Comparison of ENCODE assay signal across 8 cellular contexts in genomic region chr10:21534611-21535493, GRCh38. TPM values are rescaled to one million over a fixed set of nuclear protein-coding genes. Genes with fewer than 3 reads are reported as not detected.
DNase-seq lines count a peak whose midpoint lies in the region; ATAC-seq, FAIRE-seq and TF ChIP-seq lines count a peak whose summit lies in the region.

No MANE protein-coding gene starts in this region.

- CTCF ChIA-PET in CD8-positive, alpha-beta memory T cell (lab: Charles Lee) = no interaction called here
- CTCF ChIA-PET in activated CD8-positive, alpha-beta memory T cell treated with anti-CD3 and anti-CD28 coated beads, Interleukin-2, amount 10 ng/mL, durations not matched to agents 7 days and 5 days (lab: Charles Lee) = no interaction called here
- CTCF ChIA-PET in endothelial cell of umbilical vein (lab: Charles Lee) = no interaction called here

- TF ChIP-seq CTCF in endothelial cell of umbilical vein (IDR thresholded peaks at IDR 0.05; ENCODE audit: extremely low read depth in 1 of 2, insufficient read depth in 1 of 2, low read depth in 1 of 2, low read length in 2 of 2) = no peak

- POLR2A ChIA-PET in CD8-positive, alpha-beta memory T cell (lab: Charles Lee) = no interaction called here
- POLR2A ChIA-PET in endothelial cell of umbilical vein (lab: Charles Lee) = no interaction called here

- no TSS peak for BruUV-seq in endothelial cell of umbilical vein (replicated peaks; lab: Mats Ljungman, UMichigan)

- H3K27ac Mint-ChIP-seq in CD8-positive, alpha-beta memory T cell = peak overlapping the region; percentile 80 to 92 (median 88)
- peak overlapping the region; percentile 84 for H3K27ac Mint-ChIP-seq in activated CD8-positive, alpha-beta memory T cell treated with anti-CD3 and anti-CD28 coated beads, Interleukin-2, amount 10 ng/mL, durations not matched to agents 7 days and 5 days

- peak overlapping the region; percentile 75 for H3K9ac ChIP-seq in endothelial cell of umbilical vein (replicated peaks; ENCODE audit: extremely low read depth, insufficient read depth, low read length)
- H3K9ac ChIP-seq in stomach smooth muscle (ENCODE audit: low read length in 2 of 2) = peak overlapping the region; percentile 39 to 42

- TF ChIP-seq POLR2A in endothelial cell of umbilical vein (IDR thresholded peaks at IDR 0.05; ENCODE audit: low read depth, low read length) = no peak

- ATAC-seq in GM21723 (IDR thresholded peaks at IDR 0.05; ENCODE audit: unreplicated experiment) = peak; percentile 30
- peak; percentile 35 for ATAC-seq in activated CD8-positive, alpha-beta memory T cell treated with anti-CD3 and anti-CD28 coated beads, Interleukin-2, amount 10 ng/mL, durations not matched to agents 7 days and 5 days

- no peaks in the 10 kb centered on the region for H3K9me1 ChIP-seq in endothelial cell of umbilical vein (replicated peaks; ENCODE audit: control insufficient read depth, extremely low read depth, insufficient read depth, low read length)

- H3K9me3 Mint-ChIP-seq in CD8-positive, alpha-beta memory T cell = no peaks in the 10 kb centered on the region
- H3K9me3 Mint-ChIP-seq in activated CD8-positive, alpha-beta memory T cell treated with anti-CD3 and anti-CD28 coated beads, Interleukin-2, amount 10 ng/mL, durations not matched to agents 7 days and 5 days (ENCODE audit: low read depth) = no peaks in the 10 kb centered on the region

- peaks cover 25 to 38% (median 31%) of the 10 kb centered on the region in 3 donors for H3K4me1 Mint-ChIP-seq in CD8-positive, alpha-beta memory T cell
- H3K4me1 Mint-ChIP-seq in activated CD8-positive, alpha-beta memory T cell treated with anti-CD3 and anti-CD28 coated beads, Interleukin-2, amount 10 ng/mL, durations not matched to agents 7 days and 5 days = peaks cover 23% of the 10 kb centered on the region

- peaks cover 28% of the 10 kb centered on the region for H3K79me2 ChIP-seq in endothelial cell of umbilical vein (ENCODE audit: control insufficient read depth, insufficient read depth, low read length)

- no peaks in the 10 kb centered on the region for H3K36me3 ChIP-seq in CD8-positive, alpha-beta memory T cell (ENCODE audit: insufficient read depth, low read length)
- H3K36me3 ChIP-seq in endothelial cell of umbilical vein (ENCODE audit: control insufficient read depth in 2 of 2, extremely low read depth in 1 of 2, insufficient read depth in 2 of 2, low read length in 2 of 2) (peaks cover 0 to 2% of the 10 kb centered on the region in 2 experiments), stomach smooth muscle (ENCODE audit: control insufficient read depth in 2 of 2, insufficient read depth in 2 of 2, low read length in 2 of 2) (peaks cover 0 to 4% of the 10 kb centered on the region in 2 donors)

- peak overlapping the region; percentile 39 for H3K4me3 ChIP-seq in CD8-positive, alpha-beta memory T cell (ENCODE audit: low read length)
- H3K4me3 ChIP-seq in endothelial cell of umbilical vein (replicated peaks in 1 of 3; ENCODE audit: insufficient read depth in 1 of 3, low read depth in 1 of 3, low read length in 3 of 3) (peak overlapping the region; percentile 80 to 93 (median 83)), stomach smooth muscle (ENCODE audit: low read length in 2 of 2) (peak overlapping the region; percentile 63 to 79)

- peak overlapping the region; percentile 50 for H2AFZ ChIP-seq in endothelial cell of umbilical vein (ENCODE audit: low read depth, low read length)

- peak overlapping the region; percentile 86 to 96 (median 94) for H3K4me3 Mint-ChIP-seq in CD8-positive, alpha-beta memory T cell
- peak overlapping the region; percentile 85 for H3K4me3 Mint-ChIP-seq in activated CD8-positive, alpha-beta memory T cell treated with anti-CD3 and anti-CD28 coated beads, Interleukin-2, amount 10 ng/mL, durations not matched to agents 7 days and 5 days

- DNase-seq in CD8-positive, alpha-beta memory T cell = peak; percentile 40 to 68 (median 47)
- DNase-seq in NCI-H1092 treated with DMSO at 0.1 percent for 48 hours (lab: John Stamatoyannopoulos, UW) (peak; percentile 48), endothelial cell of umbilical vein (ENCODE audit: low read depth, low spot score) (peak; percentile 38), midbrain (lab: John Stamatoyannopoulos, UW) (peak; percentile 62), HTR-8/SVneo (ENCODE audit: insufficient read length, low spot score) (no peak)
- DNase-seq in activated CD8-positive, alpha-beta memory T cell treated with anti-CD3 and anti-CD28 coated beads, Interleukin-2, amount 10 ng/mL, durations not matched to agents 7 days and 5 days = peak; percentile 70

- dilution Hi-C loops in endothelial cell of umbilical vein (cut with MboI; ENCODE audit: extremely low pct_ligation_motif_present, low sequenced_read_pairs) = no loop called here

- no peaks in the 10 kb centered on the region for H4K20me1 ChIP-seq in endothelial cell of umbilical vein (replicated peaks; ENCODE audit: control insufficient read depth, extremely low read depth, insufficient read depth, low read length)

- H3K36me3 Mint-ChIP-seq in CD8-positive, alpha-beta memory T cell = peaks cover 5 to 35% (median 5%) of the 10 kb centered on the region in 3 donors
- peaks cover 17% of the 10 kb centered on the region for H3K36me3 Mint-ChIP-seq in activated CD8-positive, alpha-beta memory T cell treated with anti-CD3 and anti-CD28 coated beads, Interleukin-2, amount 10 ng/mL, durations not matched to agents 7 days and 5 days

- intact Hi-C loops in endothelial cell of umbilical vein (cut with micrococcal nuclease) = loop anchor here (1.0 to 5.0 kb wide), 6 partner anchors 9 to 678 kb away; no protein-coding TSS in a partner anchor

- H3K27ac ChIP-seq in CD8-positive, alpha-beta memory T cell (ENCODE audit: low read depth, low read length) = peak overlapping the region; percentile 51
- H3K27ac ChIP-seq in endothelial cell of umbilical vein (ENCODE audit: insufficient read depth, low read depth, low read length) (peak overlapping the region; percentile 23), stomach smooth muscle (ENCODE audit: low read length) (peak overlapping the region; percentile 55)

- H3K9me3 ChIP-seq in CD8-positive, alpha-beta memory T cell (ENCODE audit: low read length) = no peaks in the 10 kb centered on the region
- H3K9me3 ChIP-seq in endothelial cell of umbilical vein (replicated peaks; ENCODE audit: control insufficient read depth, insufficient read depth, low read length) (no peaks in the 10 kb centered on the region), stomach smooth muscle (ENCODE audit: control insufficient read depth in 2 of 2, low read length in 2 of 2) (no peaks in the 10 kb centered on the region)

- FAIRE-seq in endothelial cell of umbilical vein (lab: Jason Lieb, UNC) (no peak), HTR-8/SVneo (lab: Jason Lieb, UNC) (no peak)

- H3K27me3 Mint-ChIP-seq in CD8-positive, alpha-beta memory T cell = no peaks in the 10 kb centered on the region
- no peaks in the 10 kb centered on the region for H3K27me3 Mint-ChIP-seq in activated CD8-positive, alpha-beta memory T cell treated with anti-CD3 and anti-CD28 coated beads, Interleukin-2, amount 10 ng/mL, durations not matched to agents 7 days and 5 days

- no peaks in the 10 kb centered on the region for H3K27me3 ChIP-seq in CD8-positive, alpha-beta memory T cell (ENCODE audit: insufficient read depth, low read length, poor library complexity, severe bottlenecking)
- no peaks in the 10 kb centered on the region for H3K27me3 ChIP-seq in endothelial cell of umbilical vein (ENCODE audit: control insufficient read depth in 2 of 2, insufficient read depth in 2 of 2, low read length in 2 of 2)
- no peaks in the 10 kb centered on the region for H3K27me3 ChIP-seq in stomach smooth muscle (ENCODE audit: control insufficient read depth in 1 of 2, insufficient read depth in 2 of 2, low read length in 2 of 2)

- peak overlapping the region; percentile 79 for H3K4me2 ChIP-seq in endothelial cell of umbilical vein (ENCODE audit: insufficient read depth, low read length)

- peaks cover 23% of the 10 kb centered on the region for H3K4me1 ChIP-seq in CD8-positive, alpha-beta memory T cell (ENCODE audit: insufficient read depth, low read length)
- H3K4me1 ChIP-seq in endothelial cell of umbilical vein (ENCODE audit: control insufficient read depth, extremely low read depth, insufficient read depth, low read length) (peaks cover 15% of the 10 kb centered on the region), stomach smooth muscle (ENCODE audit: control insufficient read depth, insufficient read depth, low read length) (peaks cover 6% of the 10 kb centered on the region)

TF ChIP-seq in endothelial cell of umbilical vein, 7 proteins besides CTCF, POLR2A, EP300 and RAD21 (continues in another document):
- TF ChIP-seq JUN (IDR thresholded peaks at IDR 0.05; ENCODE audit: borderline replicate concordance, insufficient read depth, insufficient read length, low read depth) = no peak
- TF ChIP-seq EZH2 (IDR thresholded peaks at IDR 0.05; ENCODE audit: borderline replicate concordance, low read depth, low read length, severe bottlenecking) = no peak

RNA-seq across cellular contexts. Expression of gene MLLT10, which starts 0.8 kb away (rescaled TPM):
- 10 to 100 TPM; 35.6 to 37.2 TPM for total RNA-seq in CD8-positive, alpha-beta memory T cell
- polyA plus RNA-seq in CD8-positive, alpha-beta memory T cell = 7.4 TPM
- 10 to 100 TPM; 42.2 to 65.2 TPM for total RNA-seq in activated CD8-positive, alpha-beta memory T cell treated with anti-CD3 and anti-CD28 coated beads, Interleukin-2, amount 10 ng/mL, durations not matched to agents 7 days and 5 days
- total RNA-seq in endothelial cell of umbilical vein = 54.0 and 54.6 TPM in 2 replicates
- 30.6 and 35.4 TPM in 2 replicates for polyA plus RNA-seq in endothelial cell of umbilical vein
- 25.9 and 26.4 TPM in 2 replicates for polyA plus RNA-seq in endothelial cell of umbilical vein (2011; cell fraction: cytosol; rRNA removed)
- 78.7 and 85.6 TPM in 2 replicates for polyA plus RNA-seq in endothelial cell of umbilical vein (2011; cell fraction: nucleus; rRNA removed)
- polyA plus RNA-seq in endothelial cell of umbilical vein (2012) = 23.7 and 30.4 TPM in 2 replicates
- polyA minus RNA-seq in endothelial cell of umbilical vein = 133 and 157 TPM in 2 replicates
- polyA minus RNA-seq in endothelial cell of umbilical vein (2011; cell fraction: cytosol; rRNA and poly(A)+ RNA removed) = 9.7 TPM
- 123 and 131 TPM in 2 replicates for polyA minus RNA-seq in endothelial cell of umbilical vein (2011; cell fraction: nucleus; rRNA and poly(A)+ RNA removed)

RNA-seq across cellular contexts. Expression of gene SKIDA1, which starts 9.4 kb away (rescaled TPM):
- total RNA-seq in CD8-positive, alpha-beta memory T cell = under 1 TPM; 0.24 to 0.35 TPM
- 0.20 TPM for polyA plus RNA-seq in CD8-positive, alpha-beta memory T cell
- under 1 TPM; 0.26 to 0.29 TPM for total RNA-seq in activated CD8-positive, alpha-beta memory T cell treated with anti-CD3 and anti-CD28 coated beads, Interleukin-2, amount 10 ng/mL, durations not matched to agents 7 days and 5 days
- 0.71 and 0.83 TPM in 2 replicates for total RNA-seq in endothelial cell of umbilical vein
- 0.11 and 0.21 TPM in 2 replicates for polyA plus RNA-seq in endothelial cell of umbilical vein
- polyA plus RNA-seq in endothelial cell of umbilical vein (2011; cell fraction: cytosol; rRNA removed) = 0.18 and 0.23 TPM in 2 replicates
- 0.35 and 1.5 TPM in 2 replicates for polyA plus RNA-seq in endothelial cell of umbilical vein (2011; cell fraction: nucleus; rRNA removed)
- 0.27 and 0.33 TPM in 2 replicates for polyA plus RNA-seq in endothelial cell of umbilical vein (2012)
- 0.36 and 0.73 TPM in 2 replicates for polyA minus RNA-seq in endothelial cell of umbilical vein
- 0.41 TPM for polyA minus RNA-seq in endothelial cell of umbilical vein (2011; cell fraction: cytosol; rRNA and poly(A)+ RNA removed)
- polyA minus RNA-seq in endothelial cell of umbilical vein (2011; cell fraction: nucleus; rRNA and poly(A)+ RNA removed) = 0.24 and 0.53 TPM in 2 replicates
